17 cellular contexts compared by ENCODE assay signal in genomic region chr13:111517641-111518010, GRCh38.
DNase-seq lines count a peak whose midpoint lies in the region; ATAC-seq, FAIRE-seq and TF ChIP-seq lines count a peak whose summit lies in the region.
"Had no signal": no experiment of that assay in that cellular context is flagged by ENCODE, and none has a peak within 500 bp of the region (broad histone marks: within the 10 kb centered on the region; RNA-seq: fewer than 3 reads in every experiment).

No MANE protein-coding gene starts in this region.

- no peaks in the 10 kb centered on the region; a peak in 1 of 5 replicates for H3K36me3 ChIP-seq in HepG2 (replicated peaks in 1 of 2; ENCODE audit: control insufficient read depth in 1 of 2, insufficient read depth in 2 of 2, low read length in 2 of 2)
- H3K36me3 ChIP-seq in right lobe of liver, result no peaks in the 10 kb centered on the region
- no peaks in the 10 kb centered on the region for H3K36me3 ChIP-seq in HCT116 (ENCODE audit: control insufficient read depth in 1 of 2, insufficient read depth in 2 of 2, low read length in 2 of 2)
- no peaks in the 10 kb centered on the region for H3K36me3 ChIP-seq in RWPE2 (ENCODE audit: low read depth)
- H3K36me3 ChIP-seq in testis (ENCODE audit: low read depth, missing control alignments), result no peaks in the 10 kb centered on the region
- no peaks in the 10 kb centered on the region for H3K36me3 ChIP-seq in psoas muscle (ENCODE audit: insufficient read depth in 1 of 2, low read depth in 1 of 2)

- in situ Hi-C loops in HepG2 (cut with HindIII; ENCODE audit: extremely low pct_ligation_motif_present, low pct_unique_long_range_greater_than_20kb), result no loop called here

- H3K4me3 ChIP-seq in HepG2 (replicated peaks in 1 of 3; ENCODE audit: insufficient read depth in 1 of 3, low read depth in 2 of 3, low read length in 3 of 3) (no peak overlapping the region), right lobe of liver (no peak overlapping the region), HCT116 (replicated peaks in 1 of 2; ENCODE audit: low read depth in 1 of 2, low read length in 2 of 2) (no peak overlapping the region), RWPE2 (ENCODE audit: severe bottlenecking) (no peak overlapping the region), testis (no peak overlapping the region), psoas muscle (no peak overlapping the region)

- 40% methylated on average over 3 of the region's 10 CpGs for WGBS in HepG2 (ENCODE audit: low lambda C conversion rate)
- WGBS in right lobe of liver (ENCODE audit: insufficient coverage, low coverage, low lambda C conversion rate, missing lambda C conversion rate), result 60% methylated on average over 8 of the region's 10 CpGs
- 54 to 81% methylated on average over 3 to 4 of the region's 10 CpGs for WGBS in testis, 2 donors
- WGBS in psoas muscle, 3 donors, result 64 to 71% (median 69%) methylated on average over 4 to 8 of the region's 10 CpGs

- TF ChIP-seq EP300 in HepG2 (IDR thresholded peaks at IDR 0.05; ENCODE audit: low read depth in 2 of 2, low read length in 2 of 2) (no peak), HepG2 (CRISPR knock-in tag; IDR thresholded peaks at IDR 0.05; ENCODE audit: borderline replicate concordance) (no peak)

- H3K4me2 ChIP-seq in HepG2 (ENCODE audit: low read depth, low read length) (no peak overlapping the region), HCT116 (ENCODE audit: low read length) (no peak overlapping the region)

- H3K79me2 ChIP-seq in HepG2 (ENCODE audit: insufficient read depth, low read length) (no peaks in the 10 kb centered on the region), HCT116 (ENCODE audit: insufficient read depth, low read length) (no peaks in the 10 kb centered on the region)

- intact Hi-C loops in HepG2 (cut with micrococcal nuclease; ENCODE audit: unreplicated experiment), result no loop called here
- intact Hi-C loops in right lobe of liver (cut with DNase I), result no loop called here
- intact Hi-C loops in HCT116 (cut with micrococcal nuclease), result no loop called here
- intact Hi-C loops in testis (cut with DNase I; ENCODE audit: low total_unique reads), result no loop called here
- intact Hi-C loops in psoas muscle (cut with DNase I), result no loop called here

- H3K9me3 ChIP-seq in HepG2 (ENCODE audit: low read length) (no peaks in the 10 kb centered on the region), right lobe of liver (no peaks in the 10 kb centered on the region), HCT116 (ENCODE audit: control insufficient read depth in 1 of 2, insufficient read depth in 1 of 2, low read depth in 1 of 2, low read length in 2 of 2) (no peaks in the 10 kb centered on the region), RWPE2 (ENCODE audit: severe bottlenecking) (no peaks in the 10 kb centered on the region), testis (no peaks in the 10 kb centered on the region), psoas muscle (no peaks in the 10 kb centered on the region)

- H4K20me1 ChIP-seq in HepG2 (ENCODE audit: insufficient read depth, low read length) (no peaks in the 10 kb centered on the region), HCT116 (ENCODE audit: insufficient read depth) (no peaks in the 10 kb centered on the region)

- H3K9me2 ChIP-seq in HCT116 (ENCODE audit: insufficient read depth), result no peaks in the 10 kb centered on the region

- H3K4me1 ChIP-seq in HepG2 (ENCODE audit: insufficient read depth, low read length), result no peaks in the 10 kb centered on the region
- H3K4me1 ChIP-seq in right lobe of liver, result no peaks in the 10 kb centered on the region
- H3K4me1 ChIP-seq in HCT116 (ENCODE audit: control insufficient read depth in 1 of 2, insufficient read depth in 2 of 2, low read length in 2 of 2), result no peaks in the 10 kb centered on the region
- no peaks in the 10 kb centered on the region for H3K4me1 ChIP-seq in RWPE2 (ENCODE audit: insufficient read depth, poor library complexity, severe bottlenecking)
- no peaks in the 10 kb centered on the region for H3K4me1 ChIP-seq in testis
- H3K4me1 ChIP-seq in psoas muscle, result no peaks in the 10 kb centered on the region

- H3K27ac ChIP-seq in HepG2 (ENCODE audit: extremely low read length, insufficient read depth, low read length), result no peak overlapping the region
- H3K27ac ChIP-seq in right lobe of liver, result no peak overlapping the region
- H3K27ac ChIP-seq in HCT116 (ENCODE audit: low read depth, low read length), result no peak overlapping the region
- no peak overlapping the region for H3K27ac ChIP-seq in RWPE2 (ENCODE audit: poor library complexity, severe bottlenecking)
- H3K27ac ChIP-seq in testis, result no peak overlapping the region
- no peak overlapping the region for H3K27ac ChIP-seq in psoas muscle

- TF ChIP-seq CTCF in HepG2 (CRISPR knock-in tag; IDR thresholded peaks at IDR 0.05), result no peak
- no peak for TF ChIP-seq CTCF in right lobe of liver (IDR thresholded peaks at IDR 0.05)
- no peak for TF ChIP-seq CTCF in HCT116 (IDR thresholded peaks at IDR 0.05 in 2 of 3, conservative IDR thresholded peaks at IDR 0.05 in 1 of 3; ENCODE audit: borderline replicate concordance in 1 of 3, insufficient read depth in 1 of 3, low read depth in 2 of 3, low read length in 2 of 3)
- no peak for TF ChIP-seq CTCF in RWPE2 (IDR thresholded peaks at IDR 0.05; ENCODE audit: poor library complexity, severe bottlenecking)
- TF ChIP-seq CTCF in testis (IDR thresholded peaks at IDR 0.05), result no peak
- no peak for TF ChIP-seq CTCF in psoas muscle (IDR thresholded peaks at IDR 0.05)

- DNase-seq in HepG2 (ENCODE audit: low spot score), result no peak
- DNase-seq in right lobe of liver, result no peak
- no peak for DNase-seq in HCT116 (ENCODE audit: low read depth, low spot score)
- DNase-seq in RWPE2 (ENCODE audit: low spot score), result no peak
- peak; percentile 6 for DNase-seq in testis
- no peak for DNase-seq in psoas muscle
- DNase-seq: ACHN, DND-41, KG1, NCI-H1694, NCI-H2171, NCI-H446, T-helper 2 cell had no signal

- TF ChIP-seq POLR2A in HepG2 (IDR thresholded peaks at IDR 0.05; ENCODE audit: insufficient read depth in 1 of 2, low read depth in 2 of 2, low read length in 2 of 2) (no peak), right lobe of liver (IDR thresholded peaks at IDR 0.05) (no peak), HCT116 (IDR thresholded peaks at IDR 0.05; ENCODE audit: borderline replicate concordance, extremely low read depth, insufficient read depth, insufficient read length) (no peak), testis (IDR thresholded peaks at IDR 0.05) (no peak)

- ATAC-seq in HepG2 (peak; percentile 56), right lobe of liver (no peak), HCT116 (peak; percentile 35; the same call in 1 of the 2 replicates), RWPE2 (ENCODE audit: low read depth) (0 out of 3 replicates have a peak, but pooled peaks have one; percentile 31), HG02798 (IDR thresholded peaks at IDR 0.05; ENCODE audit: poor library complexity, unreplicated experiment) (no peak), psoas muscle (no peak)
- ATAC-seq: CD8-positive, alpha-beta T cell had no signal

- H3K27me3 ChIP-seq in HepG2 (ENCODE audit: control insufficient read depth in 1 of 2, insufficient read depth in 2 of 2, low read length in 2 of 2) (peaks cover 9 to 61% of the 10 kb centered on the region in 2 experiments; a peak in 4 of 5 replicates), right lobe of liver (no peaks in the 10 kb centered on the region), HCT116 (ENCODE audit: insufficient read depth, low read length) (peaks cover 16% of the 10 kb centered on the region; the same call in 1 of the 2 replicates), RWPE2 (ENCODE audit: insufficient read depth, poor library complexity, severe bottlenecking) (no peaks in the 10 kb centered on the region), testis (no peaks in the 10 kb centered on the region), psoas muscle (ENCODE audit: insufficient read depth in 3 of 3, low read length in 2 of 3) (peaks cover 0 to 55% (median 13%) of the 10 kb centered on the region in 3 donors)

- no peak for TF ChIP-seq RAD21 in HepG2 (CRISPR knock-in tag; IDR thresholded peaks at IDR 0.05)
- no peak for TF ChIP-seq RAD21 in HCT116 (IDR thresholded peaks at IDR 0.05; ENCODE audit: low read depth)

- BruUV-seq in HepG2 (replicated peaks; lab: Mats Ljungman, UMichigan) (no TSS peak), HCT116 (replicated peaks; lab: Mats Ljungman, UMichigan) (no TSS peak)

- POLR2A ChIA-PET in HepG2 (lab: Yijun Ruan, JAX), result no interaction called here
- POLR2A ChIA-PET in HCT116 (lab: Charles Lee), result no interaction called here

- no peak overlapping the region for H2AFZ ChIP-seq in HepG2 (ENCODE audit: low read length)
- H2AFZ ChIP-seq in HCT116 (ENCODE audit: low read depth, low read length, poor library complexity, severe bottlenecking), result no peak overlapping the region

- no peak overlapping the region for H3K9ac ChIP-seq in HepG2 (ENCODE audit: insufficient read depth, low read depth, low read length)
- H3K9ac ChIP-seq in HCT116 (ENCODE audit: low read length), result no peak overlapping the region

- CTCF ChIA-PET in HepG2 (lab: Yijun Ruan, JAX; ENCODE audit: low intra/inter-chr PET ratio, low total read pairs) (no interaction called here), HCT116 (lab: Charles Lee) (no interaction called here)

- RAD21 ChIA-PET in HCT116 (lab: Charles Lee; ENCODE audit: low non-redundant PET in 1 of 2, low total read pairs in 2 of 2, uncharacterized antibody in 2 of 2, unreplicated experiment in 2 of 2), result no interaction called here

- no peak for FAIRE-seq in HepG2 (lab: Jason Lieb, UNC)
- FAIRE-seq: D721Med, G401.6 had no signal

TF ChIP-seq in HepG2, 621 proteins besides CTCF, POLR2A, EP300 and RAD21 (continues in another document):
- TF ChIP-seq ZNF572 (CRISPR knock-in tag; IDR thresholded peaks at IDR 0.05), result no peak
- TF ChIP-seq ZNF12 (CRISPR knock-in tag; IDR thresholded peaks at IDR 0.05), result no peak
- TF ChIP-seq ZNF816 (CRISPR knock-in tag; IDR thresholded peaks at IDR 0.05; ENCODE audit: borderline replicate concordance), result no peak
- TF ChIP-seq ZNF101 (CRISPR knock-in tag; IDR thresholded peaks at IDR 0.05; ENCODE audit: borderline replicate concordance, low read depth), result no peak
- TF ChIP-seq MTF2 (CRISPR knock-in tag; IDR thresholded peaks at IDR 0.05; ENCODE audit: borderline replicate concordance), result no peak
- no peak for TF ChIP-seq LCORL (IDR thresholded peaks at IDR 0.05)
- no peak for TF ChIP-seq LCORL (CRISPR knock-in tag; IDR thresholded peaks at IDR 0.05)
- TF ChIP-seq NR2F2 (IDR thresholded peaks at IDR 0.05; ENCODE audit: borderline replicate concordance, low read depth), result no peak

TF ChIP-seq in HCT116, 20 proteins besides CTCF, POLR2A, EP300 and RAD21 (continues in another document):
- TF ChIP-seq ZNF274 (IDR thresholded peaks at IDR 0.05; ENCODE audit: low read depth, low read length), result no peak
- no peak for TF ChIP-seq EGR1 (IDR thresholded peaks at IDR 0.05; ENCODE audit: low read depth)

Comparison
In these comparisons a context has a peak if more than half of its experiments do, and no peak if none do; other contexts are left out.
1. ATAC-seq: peak in HepG2 (single experiment), HCT116 (single experiment) and RWPE2 (single experiment); none in right lobe of liver (0 of 4), HG02798 (single experiment) and psoas muscle (0 of 4).